In the genomic region with DNA sequence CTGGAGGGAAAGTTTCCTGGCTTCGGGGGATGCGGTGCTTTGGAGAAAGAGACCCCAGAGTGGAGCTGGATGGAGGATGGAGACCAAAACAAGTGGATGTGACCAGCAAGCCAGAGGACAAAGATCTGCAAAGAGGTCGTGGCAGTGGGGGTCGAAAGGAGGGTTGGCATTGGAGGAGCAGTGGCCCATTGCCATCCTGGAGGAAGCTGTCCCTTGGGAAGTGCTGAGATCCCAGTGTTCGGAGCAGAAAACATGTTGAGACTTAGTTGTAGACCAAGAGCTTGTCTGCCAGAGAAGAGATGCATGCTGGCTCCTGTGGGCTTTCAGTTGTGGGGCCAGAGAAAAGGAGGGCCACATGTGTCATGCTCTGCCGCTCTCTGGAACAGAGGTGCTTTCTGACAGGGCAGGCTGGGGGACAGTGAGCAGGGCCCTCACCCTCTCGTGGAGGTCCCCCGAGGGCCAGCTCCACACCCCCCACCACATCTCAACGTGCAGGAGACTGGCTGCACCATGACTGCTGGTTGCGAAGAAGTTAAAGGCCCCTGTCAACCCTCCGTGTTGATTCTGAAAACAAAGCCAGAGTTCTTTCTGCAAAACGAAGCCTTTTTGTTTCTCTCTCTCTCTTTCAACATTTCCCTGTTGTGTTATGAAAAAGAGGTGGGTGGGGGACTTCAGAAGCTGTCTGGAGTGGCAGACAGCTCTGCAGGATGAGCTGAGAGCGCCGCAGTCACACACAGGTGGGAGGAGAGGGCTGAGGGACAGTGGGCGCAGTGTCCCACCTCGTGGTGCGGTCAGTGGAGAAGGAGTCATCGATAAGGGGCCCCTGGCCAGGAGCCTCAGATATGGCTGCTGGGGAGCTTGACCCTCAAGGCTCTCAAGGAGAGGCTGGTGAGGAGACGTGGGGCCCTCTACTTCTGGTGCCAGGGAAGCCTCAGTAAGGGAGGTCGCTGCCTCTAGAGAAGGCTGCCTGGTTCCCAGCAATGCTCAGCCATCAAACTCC, we compare ENCODE assay signal across 11 cellular contexts.
DNase-seq lines count a peak whose midpoint lies in the region; ATAC-seq, FAIRE-seq and TF ChIP-seq lines count a peak whose summit lies in the region.
"Had no signal": no experiment of that assay in that cellular context is flagged by ENCODE, and none has a peak within 500 bp of the region (broad histone marks: within the 10 kb centered on the region; RNA-seq: fewer than 3 reads in every experiment).

No MANE protein-coding gene starts in this region.

- ATAC-seq in HG03095 (IDR thresholded peaks at IDR 0.05; ENCODE audit: unreplicated experiment), result peak; percentile 58
- ATAC-seq in GM18870 (IDR thresholded peaks at IDR 0.05; ENCODE audit: unreplicated experiment), result no peak
- ATAC-seq: upper lobe of right lung had no signal

- H3K9me3 Mint-ChIP-seq in endodermal cell, result no peaks in the 10 kb centered on the region
- H3K9me3 Mint-ChIP-seq: nephron progenitor cell had no signal

- no peaks in the 10 kb centered on the region for H3K36me3 ChIP-seq in endodermal cell (ENCODE audit: control insufficient read depth, insufficient read depth, low read length)
- H3K36me3 ChIP-seq: upper lobe of right lung had no signal

- H3K27me3 Mint-ChIP-seq in endodermal cell (ENCODE audit: insufficient read depth), result no peaks in the 10 kb centered on the region

- H3K27ac ChIP-seq in endodermal cell (ENCODE audit: low read depth, low read length), result no peak overlapping the region
- H3K27ac ChIP-seq: upper lobe of right lung had no signal

- DNase-seq in GM10266 (ENCODE audit: extremely low spot score) (peak; percentile 42), GM19239 (ENCODE audit: insufficient read length, low spot score) (no peak), endodermal cell (peak; percentile 28), NCI-H774 (lab: John Stamatoyannopoulos, UW) (no peak), NCI-H2227 (lab: John Stamatoyannopoulos, UW; ENCODE audit: unreplicated experiment) (no peak), amniotic stem cell (lab: John Stamatoyannopoulos, UW) (no peak)
- DNase-seq: nephron progenitor cell, upper lobe of right lung had no signal

- H3K27ac Mint-ChIP-seq in endodermal cell, result no peak overlapping the region

- H3K9me3 ChIP-seq in endodermal cell (ENCODE audit: control insufficient read depth, low read length), result no peaks in the 10 kb centered on the region
- H3K9me3 ChIP-seq: upper lobe of right lung had no signal

- H3K4me3 Mint-ChIP-seq in endodermal cell, result no peak overlapping the region

- 80 to 81% methylated on average over 10 to 20 of the region's 20 CpGs for WGBS in endodermal cell (ENCODE audit: insufficient coverage in 1 of 2, insufficient read length in 1 of 2), 2 experiments

- H3K9ac ChIP-seq in endodermal cell (ENCODE audit: extremely low read depth, low read length, poor library complexity, severe bottlenecking), result no peak overlapping the region

- H3K4me1 Mint-ChIP-seq in endodermal cell, result no peaks in the 10 kb centered on the region

- H3K4me3 ChIP-seq in endodermal cell (ENCODE audit: low read length), result no peak overlapping the region
- H3K4me3 ChIP-seq: upper lobe of right lung had no signal

- FAIRE-seq in GM19239 (lab: Jason Lieb, UNC), result peak; percentile 69
- FAIRE-seq: astrocyte had no signal

- TF ChIP-seq CTCF in GM10266 (IDR thresholded peaks at IDR 0.05; ENCODE audit: control insufficient read depth, insufficient read depth, low read depth, missing control alignments) (no peak), endodermal cell (conservative IDR thresholded peaks at IDR 0.05) (no peak)

- no peaks in the 10 kb centered on the region for H3K27me3 ChIP-seq in endodermal cell (ENCODE audit: control insufficient read depth, insufficient read depth, low read length, poor library complexity, severe bottlenecking)
- H3K27me3 ChIP-seq: upper lobe of right lung had no signal

- no peaks in the 10 kb centered on the region for H3K4me1 ChIP-seq in endodermal cell (ENCODE audit: control insufficient read depth, insufficient read depth, low read length)
- H3K4me1 ChIP-seq: upper lobe of right lung had no signal

- H3K36me3 Mint-ChIP-seq in endodermal cell (ENCODE audit: low read depth), result peaks cover 1% of the 10 kb centered on the region

Comparison
In these comparisons a context has a peak if more than half of its experiments do, and no peak if none do; other contexts are left out.
1. DNase-seq: peak in GM10266 (single experiment) and endodermal cell (single experiment); none in GM19239 (single experiment), NCI-H774 (single experiment), NCI-H2227 (single experiment) and amniotic stem cell (single experiment).